Comparison of ENCODE assay signal across 1 cellular context in the genomic region with DNA sequence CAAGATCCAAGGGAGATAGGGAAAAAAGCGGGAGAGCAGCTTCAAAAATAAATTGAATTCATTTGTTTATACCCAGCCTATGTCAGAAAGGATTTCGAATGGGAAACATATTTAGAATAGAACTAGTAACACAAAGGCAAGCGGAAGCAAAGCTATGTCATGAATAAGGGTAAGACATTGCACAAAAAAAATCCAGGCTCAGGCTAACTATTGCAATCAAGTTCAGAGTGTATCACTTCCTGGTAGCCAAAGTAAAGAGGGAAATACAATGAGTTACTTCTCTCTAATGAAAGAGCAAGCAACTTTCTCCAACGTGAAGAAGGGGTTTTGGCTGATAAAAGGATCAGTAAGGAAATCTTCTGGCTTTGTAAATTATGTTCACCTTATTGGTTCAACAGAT.
TF ChIP-seq lines count a peak whose summit lies in the region.

No MANE protein-coding gene starts in this region.

TF ChIP-seq in HepG2, 621 proteins besides CTCF, POLR2A, EP300 and RAD21 (continued from another document):
- TF ChIP-seq, protein P1, sequence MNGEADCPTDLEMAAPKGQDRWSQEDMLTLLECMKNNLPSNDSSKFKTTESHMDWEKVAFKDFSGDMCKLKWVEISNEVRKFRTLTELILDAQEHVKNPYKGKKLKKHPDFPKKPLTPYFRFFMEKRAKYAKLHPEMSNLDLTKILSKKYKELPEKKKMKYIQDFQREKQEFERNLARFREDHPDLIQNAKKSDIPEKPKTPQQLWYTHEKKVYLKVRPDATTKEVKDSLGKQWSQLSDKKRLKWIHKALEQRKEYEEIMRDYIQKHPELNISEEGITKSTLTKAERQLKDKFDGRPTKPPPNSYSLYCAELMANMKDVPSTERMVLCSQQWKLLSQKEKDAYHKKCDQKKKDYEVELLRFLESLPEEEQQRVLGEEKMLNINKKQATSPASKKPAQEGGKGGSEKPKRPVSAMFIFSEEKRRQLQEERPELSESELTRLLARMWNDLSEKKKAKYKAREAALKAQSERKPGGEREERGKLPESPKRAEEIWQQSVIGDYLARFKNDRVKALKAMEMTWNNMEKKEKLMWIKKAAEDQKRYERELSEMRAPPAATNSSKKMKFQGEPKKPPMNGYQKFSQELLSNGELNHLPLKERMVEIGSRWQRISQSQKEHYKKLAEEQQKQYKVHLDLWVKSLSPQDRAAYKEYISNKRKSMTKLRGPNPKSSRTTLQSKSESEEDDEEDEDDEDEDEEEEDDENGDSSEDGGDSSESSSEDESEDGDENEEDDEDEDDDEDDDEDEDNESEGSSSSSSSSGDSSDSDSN (CRISPR knock-in tag; IDR thresholded peaks at IDR 0.05) = no peak
- TF ChIP-seq SCMH1 (CRISPR knock-in tag; IDR thresholded peaks at IDR 0.05; ENCODE audit: borderline replicate concordance) (no peak), CAMTA2 (CRISPR knock-in tag; IDR thresholded peaks at IDR 0.05; ENCODE audit: borderline replicate concordance) (no peak), TP53 (CRISPR knock-in tag; conservative IDR thresholded peaks at IDR 0.05) (no peak), ZNF768 (CRISPR knock-in tag; IDR thresholded peaks at IDR 0.05) (no peak), ZNF350 (CRISPR knock-in tag; IDR thresholded peaks at IDR 0.05; ENCODE audit: borderline replicate concordance, low read depth) (no peak), PITX1 (CRISPR knock-in tag; IDR thresholded peaks at IDR 0.05) (no peak), ZNF296 (CRISPR knock-in tag; conservative IDR thresholded peaks at IDR 0.05) (no peak), ZNF720 (CRISPR knock-in tag; IDR thresholded peaks at IDR 0.05) (no peak), ZNF691 (CRISPR knock-in tag; IDR thresholded peaks at IDR 0.05; ENCODE audit: borderline replicate concordance, low read depth) (no peak)
- TF ChIP-seq, protein P2, sequence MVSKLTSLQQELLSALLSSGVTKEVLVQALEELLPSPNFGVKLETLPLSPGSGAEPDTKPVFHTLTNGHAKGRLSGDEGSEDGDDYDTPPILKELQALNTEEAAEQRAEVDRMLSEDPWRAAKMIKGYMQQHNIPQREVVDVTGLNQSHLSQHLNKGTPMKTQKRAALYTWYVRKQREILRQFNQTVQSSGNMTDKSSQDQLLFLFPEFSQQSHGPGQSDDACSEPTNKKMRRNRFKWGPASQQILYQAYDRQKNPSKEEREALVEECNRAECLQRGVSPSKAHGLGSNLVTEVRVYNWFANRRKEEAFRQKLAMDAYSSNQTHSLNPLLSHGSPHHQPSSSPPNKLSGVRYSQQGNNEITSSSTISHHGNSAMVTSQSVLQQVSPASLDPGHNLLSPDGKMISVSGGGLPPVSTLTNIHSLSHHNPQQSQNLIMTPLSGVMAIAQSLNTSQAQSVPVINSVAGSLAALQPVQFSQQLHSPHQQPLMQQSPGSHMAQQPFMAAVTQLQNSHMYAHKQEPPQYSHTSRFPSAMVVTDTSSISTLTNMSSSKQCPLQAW (CRISPR knock-in tag; IDR thresholded peaks at IDR 0.05) = no peak
